In genomic region chr21:25456672-25457071, GRCh38 we compare ENCODE assay signal across 10 cellular contexts.
DNase-seq lines count a peak whose midpoint lies in the region; ATAC-seq, FAIRE-seq and TF ChIP-seq lines count a peak whose summit lies in the region.
"Had no signal": no experiment of that assay in that cellular context is flagged by ENCODE, and none has a peak within 500 bp of the region (broad histone marks: within the 10 kb centered on the region; RNA-seq: fewer than 3 reads in every experiment).

No MANE protein-coding gene starts in this region.

- H3K4me1 ChIP-seq in tibial nerve (peaks cover 0 to 13% (median 1%) of the 10 kb centered on the region in 4 donors), kidney (ENCODE audit: control insufficient read depth in 1 of 2, insufficient read depth in 1 of 2, low read depth in 1 of 2, low read length in 2 of 2) (no peaks in the 10 kb centered on the region), right cardiac atrium (ENCODE audit: control insufficient read depth, insufficient read depth, low read length) (no peaks in the 10 kb centered on the region)

- H3K27ac ChIP-seq in brain microvascular endothelial cell, result peak overlapping the region; percentile 83
- peak overlapping the region in 3 of 4 donors; percentile 5 to 70 (median 60) for H3K27ac ChIP-seq in tibial nerve
- H3K27ac ChIP-seq in kidney (ENCODE audit: low read depth in 2 of 2, low read length in 2 of 2), result no peak overlapping the region
- no peak overlapping the region for H3K27ac ChIP-seq in right cardiac atrium (ENCODE audit: low read length)
- H3K27ac ChIP-seq: BLaER1, SK-N-MC had no signal

- no peaks in the 10 kb centered on the region for H3K27me3 ChIP-seq in brain microvascular endothelial cell (replicated peaks)
- no peaks in the 10 kb centered on the region for H3K27me3 ChIP-seq in tibial nerve
- no peaks in the 10 kb centered on the region for H3K27me3 ChIP-seq in right cardiac atrium (ENCODE audit: control insufficient read depth, insufficient read depth)
- H3K27me3 ChIP-seq: BLaER1 had no signal

- intact Hi-C loops in kidney (cut with DNase I) (no loop called here), right cardiac atrium (cut with DNase I) (no loop called here)

- peak; percentile 39 for ATAC-seq in HG03439 (IDR thresholded peaks at IDR 0.05; ENCODE audit: unreplicated experiment)
- ATAC-seq in right cardiac atrium, result no peak

- no peak for TF ChIP-seq EP300 in tibial nerve (IDR thresholded peaks at IDR 0.05)

- no peaks in the 10 kb centered on the region for H3K9me3 ChIP-seq in tibial nerve
- H3K9me3 ChIP-seq in kidney (ENCODE audit: control insufficient read depth in 1 of 2, low read length in 2 of 2), result no peaks in the 10 kb centered on the region
- no peaks in the 10 kb centered on the region for H3K9me3 ChIP-seq in right cardiac atrium (ENCODE audit: control insufficient read depth, low read length)
- H3K9me3 ChIP-seq: BLaER1 had no signal

- in situ Hi-C loops in brain microvascular endothelial cell (cut with HindIII; ENCODE audit: low pct_ligation_motif_present, low sequenced_read_pairs), result no loop called here

- TF ChIP-seq CTCF in brain microvascular endothelial cell (IDR thresholded peaks at IDR 0.05; ENCODE audit: low read depth, low read length, missing control alignments) (no peak), tibial nerve (IDR thresholded peaks at IDR 0.05) (no peak), kidney (IDR thresholded peaks at IDR 0.05; ENCODE audit: borderline replicate concordance, extremely low read depth, insufficient read depth) (no peak)

- no peaks in the 10 kb centered on the region for H3K36me3 ChIP-seq in brain microvascular endothelial cell (replicated peaks)
- no peaks in the 10 kb centered on the region for H3K36me3 ChIP-seq in tibial nerve
- H3K36me3 ChIP-seq in kidney (ENCODE audit: control insufficient read depth in 1 of 2, insufficient read depth in 2 of 2, low read length in 2 of 2), result no peaks in the 10 kb centered on the region
- H3K36me3 ChIP-seq: BLaER1 had no signal

- no peak for TF ChIP-seq POLR2A in tibial nerve (IDR thresholded peaks at IDR 0.05)
- TF ChIP-seq POLR2A in erythroblast (IDR thresholded peaks at IDR 0.05; ENCODE audit: low read length), result no peak

- no peak for FAIRE-seq in kidney (lab: Jason Lieb, UNC)

- H3K4me3 ChIP-seq in brain microvascular endothelial cell (ENCODE audit: low read depth, low read length) (no peak overlapping the region), tibial nerve (peak overlapping the region in 1 of 4 donors; percentile 26), kidney (ENCODE audit: low read length in 2 of 2) (no peak overlapping the region), right cardiac atrium (ENCODE audit: low read length) (no peak overlapping the region)
- H3K4me3 ChIP-seq: BLaER1, SK-N-MC had no signal

- DNase-seq in activated T-cell treated with anti-CD3 and anti-CD28 coated beads for 48 hours (ENCODE audit: low read depth) (peak; percentile 41), brain microvascular endothelial cell (peak; percentile 67), tibial nerve (ENCODE audit: low spot score in 2 of 2) (no peak), kidney (no peak), erythroblast (lab: John Stamatoyannopoulos, UW) (no peak), right cardiac atrium (no peak)
- no peak for DNase-seq in activated T-cell treated with anti-CD3 and anti-CD28 coated beads, Interleukin-2, amount 50 U/mL, for 1 hour

- 59 to 60% methylated on average over 3 of the region's 3 CpGs for WGBS in tibial nerve, 2 donors
- WGBS in right cardiac atrium, result 71% methylated on average over 3 of the region's 3 CpGs

- H3K9ac ChIP-seq in kidney (ENCODE audit: low read length in 2 of 2), result no peak overlapping the region
- H3K9ac ChIP-seq: BLaER1 had no signal

Comparison
In these comparisons a context has a peak if more than half of its experiments do, and no peak if none do; other contexts are left out.
1. DNase-seq: peak in activated T-cell treated with anti-CD3 and anti-CD28 coated beads for 48 hours (single experiment) and brain microvascular endothelial cell (single experiment); none in activated T-cell treated with anti-CD3 and anti-CD28 coated beads, Interleukin-2, amount 50 U/mL, for 1 hour (single experiment), tibial nerve (0 of 2), kidney (single experiment), erythroblast (0 of 2) and right cardiac atrium (0 of 3).
2. H3K27ac ChIP-seq: peak in brain microvascular endothelial cell (single experiment) and tibial nerve (3 of 4); none in kidney (0 of 2) and right cardiac atrium (single experiment).